Comparison of ENCODE assay signal across 16 cellular contexts in the genomic region with DNA sequence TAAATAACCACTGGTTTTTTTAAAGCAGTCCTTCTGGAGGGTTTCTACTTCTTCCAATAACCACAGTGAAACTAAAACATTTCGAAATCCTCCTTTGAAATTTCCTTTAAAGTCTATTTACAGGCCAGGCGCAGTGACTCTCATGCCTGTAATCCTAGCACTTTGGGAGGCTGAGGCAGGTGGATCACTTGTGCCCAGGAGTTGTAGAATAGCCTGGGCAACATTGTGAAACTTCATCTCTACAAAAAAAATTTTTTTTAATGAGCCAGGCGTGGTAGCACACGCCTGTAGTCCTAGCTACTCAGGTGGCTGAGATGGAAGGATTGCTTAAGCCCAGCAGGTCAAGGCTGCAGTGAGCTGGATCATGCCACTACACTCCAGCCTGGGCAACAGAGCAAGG. TPM values are rescaled to one million over a fixed set of nuclear protein-coding genes. Genes with fewer than 3 reads are reported as not detected.
DNase-seq lines count a peak whose midpoint lies in the region; ATAC-seq and TF ChIP-seq lines count a peak whose summit lies in the region.
"Had no signal": no experiment of that assay in that cellular context is flagged by ENCODE, and none has a peak within 500 bp of the region (broad histone marks: within the 10 kb centered on the region; RNA-seq: fewer than 3 reads in every experiment).

No MANE protein-coding gene starts in this region.

- DNase-seq in activated CD4-positive, alpha-beta T cell treated with anti-CD3 and anti-CD28 coated beads, Interleukin-2, amount 10 ng/mL, durations not matched to agents 24 days and 14 days = peak; percentile 31
- DNase-seq in activated CD4-positive, alpha-beta T cell treated with anti-CD3 and anti-CD28 coated beads, Interleukin-2, amount 10 ng/mL, durations not matched to agents 7 days and 5 days = no peak
- no peak for DNase-seq in esophagus muscularis mucosa (ENCODE audit: extremely low spot score)
- DNase-seq in aorta = no peak
- DNase-seq in UCSD-AML1 (lab: John Stamatoyannopoulos, UW; ENCODE audit: unreplicated experiment) = no peak
- DNase-seq: 8988T; activated CD4-positive, CD25-positive, alpha-beta regulatory T cell; ovary; stimulated activated CD4-positive, alpha-beta T cell treated with anti-CD3 and anti-CD28 coated beads, Interleukin-4, amount 100 ng/mL, for 4 hours had no signal

- no peak overlapping the region for H3K27ac Mint-ChIP-seq in activated CD4-positive, alpha-beta T cell treated with anti-CD3 and anti-CD28 coated beads, Interleukin-2, amount 10 ng/mL, durations not matched to agents 24 days and 14 days
- no peak overlapping the region for H3K27ac Mint-ChIP-seq in activated CD4-positive, alpha-beta T cell treated with anti-CD3 and anti-CD28 coated beads, Interleukin-2, amount 10 ng/mL, durations not matched to agents 7 days and 5 days
- H3K27ac Mint-ChIP-seq: stimulated activated naive CD8-positive, alpha-beta T cell treated with anti-CD3 and anti-CD28 coated beads, Interleukin-15, Interleukin-2, amounts not matched to agents 100 ng/mL and 50 ng/mL, for 24 hours had no signal

- H3K27ac ChIP-seq in esophagus muscularis mucosa (replicated peaks in 1 of 4) (peak overlapping the region; percentile 59 to 77 (median 70)), mesodermal cell (ENCODE audit: low read depth, low read length, severe bottlenecking) (peak overlapping the region; percentile 16), aorta (ENCODE audit: low read depth in 1 of 2, low read length in 2 of 2) (peak overlapping the region; percentile 84 to 86)
- H3K27ac ChIP-seq: KMS-11, SJSA1 had no signal

- no peak overlapping the region for H3K4me3 Mint-ChIP-seq in activated CD4-positive, alpha-beta T cell treated with anti-CD3 and anti-CD28 coated beads, Interleukin-2, amount 10 ng/mL, durations not matched to agents 24 days and 14 days
- no peak overlapping the region for H3K4me3 Mint-ChIP-seq in activated CD4-positive, alpha-beta T cell treated with anti-CD3 and anti-CD28 coated beads, Interleukin-2, amount 10 ng/mL, durations not matched to agents 7 days and 5 days
- H3K4me3 Mint-ChIP-seq: central memory CD8-positive, alpha-beta T cell; stimulated activated naive CD8-positive, alpha-beta T cell treated with anti-CD3 and anti-CD28 coated beads, Interleukin-15, Interleukin-2, amounts not matched to agents 100 ng/mL and 50 ng/mL, for 24 hours had no signal

- ATAC-seq in aorta (ENCODE audit: low FRiP score) = peak; percentile 49
- ATAC-seq in HG02884 (IDR thresholded peaks at IDR 0.05; ENCODE audit: unreplicated experiment) = no peak
- ATAC-seq in GM19035 (IDR thresholded peaks at IDR 0.05; ENCODE audit: unreplicated experiment) = no peak

- peaks cover 5% of the 10 kb centered on the region for H3K4me1 Mint-ChIP-seq in activated CD4-positive, alpha-beta T cell treated with anti-CD3 and anti-CD28 coated beads, Interleukin-2, amount 10 ng/mL, durations not matched to agents 24 days and 14 days
- H3K4me1 Mint-ChIP-seq in activated CD4-positive, alpha-beta T cell treated with anti-CD3 and anti-CD28 coated beads, Interleukin-2, amount 10 ng/mL, durations not matched to agents 7 days and 5 days = peaks cover 2% of the 10 kb centered on the region

- no peaks in the 10 kb centered on the region for H3K27me3 Mint-ChIP-seq in activated CD4-positive, alpha-beta T cell treated with anti-CD3 and anti-CD28 coated beads, Interleukin-2, amount 10 ng/mL, durations not matched to agents 24 days and 14 days
- H3K27me3 Mint-ChIP-seq in activated CD4-positive, alpha-beta T cell treated with anti-CD3 and anti-CD28 coated beads, Interleukin-2, amount 10 ng/mL, durations not matched to agents 7 days and 5 days = no peaks in the 10 kb centered on the region
- H3K27me3 Mint-ChIP-seq: central memory CD8-positive, alpha-beta T cell; stimulated activated naive CD8-positive, alpha-beta T cell treated with anti-CD3 and anti-CD28 coated beads, Interleukin-15, Interleukin-2, amounts not matched to agents 100 ng/mL and 50 ng/mL, for 24 hours had no signal

- peaks cover 20% of the 10 kb centered on the region for H3K36me3 Mint-ChIP-seq in activated CD4-positive, alpha-beta T cell treated with anti-CD3 and anti-CD28 coated beads, Interleukin-2, amount 10 ng/mL, durations not matched to agents 24 days and 14 days (ENCODE audit: low read depth)
- peaks cover 12% of the 10 kb centered on the region for H3K36me3 Mint-ChIP-seq in activated CD4-positive, alpha-beta T cell treated with anti-CD3 and anti-CD28 coated beads, Interleukin-2, amount 10 ng/mL, durations not matched to agents 7 days and 5 days (ENCODE audit: low read depth)

- POLR2A ChIA-PET in activated CD4-positive, alpha-beta T cell treated with anti-CD3 and anti-CD28 coated beads, Interleukin-2, amount 10 ng/mL, durations not matched to agents 7 days and 5 days (lab: Charles Lee) = no interaction called here

- H3K36me3 ChIP-seq in esophagus muscularis mucosa (peaks cover 8 to 41% (median 32%) of the 10 kb centered on the region in 4 donors), mesodermal cell (ENCODE audit: control insufficient read depth, insufficient read depth, low read length) (peaks cover 8% of the 10 kb centered on the region), aorta (ENCODE audit: control insufficient read depth in 1 of 2, insufficient read depth in 2 of 2, low read length in 1 of 2) (no peaks in the 10 kb centered on the region)
- H3K36me3 ChIP-seq: ovary had no signal

- no peak for TF ChIP-seq EP300 in esophagus muscularis mucosa (IDR thresholded peaks at IDR 0.05)

- intact Hi-C loops in activated CD4-positive, alpha-beta T cell treated with anti-CD3 and anti-CD28 coated beads, Interleukin-2, amount 10 ng/mL, durations not matched to agents 24 days and 14 days (cut with micrococcal nuclease) = no loop called here
- intact Hi-C loops in esophagus muscularis mucosa (cut with DNase I) (no loop called here), aorta (cut with DNase I) (no loop called here)

- H3K9me3 ChIP-seq in esophagus muscularis mucosa (no peaks in the 10 kb centered on the region), mesodermal cell (ENCODE audit: control insufficient read depth, low read length) (no peaks in the 10 kb centered on the region), aorta (ENCODE audit: control insufficient read depth, low read length) (no peaks in the 10 kb centered on the region)
- H3K9me3 ChIP-seq: ovary, SJSA1 had no signal

- no peak overlapping the region for H3K4me3 ChIP-seq in esophagus muscularis mucosa
- no peak overlapping the region for H3K4me3 ChIP-seq in mesodermal cell (ENCODE audit: extremely low read depth, insufficient read depth, low read length, poor library complexity, severe bottlenecking)
- no peak overlapping the region for H3K4me3 ChIP-seq in aorta (ENCODE audit: low read length in 2 of 2)
- H3K4me3 ChIP-seq: ovary, SJSA1 had no signal

- H3K9me3 Mint-ChIP-seq in activated CD4-positive, alpha-beta T cell treated with anti-CD3 and anti-CD28 coated beads, Interleukin-2, amount 10 ng/mL, durations not matched to agents 24 days and 14 days = no peaks in the 10 kb centered on the region
- no peaks in the 10 kb centered on the region for H3K9me3 Mint-ChIP-seq in activated CD4-positive, alpha-beta T cell treated with anti-CD3 and anti-CD28 coated beads, Interleukin-2, amount 10 ng/mL, durations not matched to agents 7 days and 5 days
- H3K9me3 Mint-ChIP-seq: central memory CD8-positive, alpha-beta T cell; stimulated activated naive CD8-positive, alpha-beta T cell treated with anti-CD3 and anti-CD28 coated beads, Interleukin-15, Interleukin-2, amounts not matched to agents 100 ng/mL and 50 ng/mL, for 24 hours had no signal

- H3K27me3 ChIP-seq in esophagus muscularis mucosa (no peaks in the 10 kb centered on the region), aorta (ENCODE audit: control insufficient read depth in 1 of 2, insufficient read depth in 2 of 2, low read length in 1 of 2) (no peaks in the 10 kb centered on the region)
- H3K27me3 ChIP-seq: ovary, SJSA1 had no signal

- CTCF ChIA-PET in activated CD4-positive, alpha-beta T cell treated with anti-CD3 and anti-CD28 coated beads, Interleukin-2, amount 10 ng/mL, durations not matched to agents 7 days and 5 days (lab: Charles Lee) = interaction anchor here (1.6 kb wide), 1 partner anchor 12 kb away, joined by 4 read pairs; no protein-coding TSS in a partner anchor

- TF ChIP-seq POLR2A in esophagus muscularis mucosa (IDR thresholded peaks at IDR 0.05; ENCODE audit: low read depth) = no peak

- WGBS in esophagus muscularis mucosa = 77% methylated on average over 4 of the region's 4 CpGs
- 89 to 91% methylated on average over 3 to 4 of the region's 4 CpGs for WGBS in mesodermal cell (ENCODE audit: insufficient coverage in 2 of 2), 2 experiments
- 42 to 44% methylated on average over 4 of the region's 4 CpGs for WGBS in aorta, 2 donors

- H3K4me1 ChIP-seq in esophagus muscularis mucosa (peaks cover 23 to 32% (median 30%) of the 10 kb centered on the region in 4 donors), mesodermal cell (ENCODE audit: control insufficient read depth, insufficient read depth, low read length, poor library complexity, severe bottlenecking) (no peaks in the 10 kb centered on the region), aorta (ENCODE audit: control insufficient read depth in 1 of 2, insufficient read depth in 2 of 2, low read length in 2 of 2) (no peaks in the 10 kb centered on the region)
- H3K4me1 ChIP-seq: SJSA1 had no signal

- TF ChIP-seq CTCF in esophagus muscularis mucosa (IDR thresholded peaks at IDR 0.05) = no peak

RNA-seq across cellular contexts. Expression of a gene that starts 15.2 kb away (rescaled TPM):
- 25.3 and 28.0 TPM in 2 replicates for total RNA-seq in activated CD4-positive, alpha-beta T cell treated with anti-CD3 and anti-CD28 coated beads, Interleukin-2, amount 10 ng/mL, durations not matched to agents 24 days and 14 days
- total RNA-seq in activated CD4-positive, alpha-beta T cell treated with anti-CD3 and anti-CD28 coated beads, Interleukin-2, amount 10 ng/mL, durations not matched to agents 7 days and 5 days = 10 to 100 TPM; 36.3 TPM
- total RNA-seq in esophagus muscularis mucosa (10 to 100 TPM; 65.8 to 78.1 (median 73.6) TPM), aorta (10 to 100 TPM; 67.9 to 81.6 TPM)
- 32.0 TPM for polyA plus RNA-seq in mesodermal cell (2013, experiment 1 of 2)
- 32.3 TPM for polyA plus RNA-seq in mesodermal cell (2013, experiment 2 of 2)
- polyA plus RNA-seq in aorta = 10 to 100 TPM in 1 of 2 donors, 1 to 10 TPM in 1; 6.9 to 30.7 TPM

Comparison
In these comparisons a context has a peak if more than half of its experiments do, and no peak if none do; other contexts are left out.
1. H3K27ac ChIP-seq: peak in every context shown above with its lines; median percentile 85 in aorta; 70 in esophagus muscularis mucosa; 16 in mesodermal cell.